In genomic region chr7:117781707-117782106, GRCh38 we compare ENCODE assay signal across 1 cellular context.
TF ChIP-seq lines count a peak whose summit lies in the region.

No MANE protein-coding gene starts in this region.

TF ChIP-seq in SK-N-SH treated with all-trans-retinoic acid at 6 μM for 48 hours, 23 proteins besides CTCF, POLR2A, EP300 and RAD21 (continued from another document):
- TF ChIP-seq TSHZ2 (CRISPR knock-in tag; IDR thresholded peaks at IDR 0.05) (no peak), ISL1 (CRISPR knock-in tag; IDR thresholded peaks at IDR 0.05) (no peak)
